Comparison of ENCODE assay signal across 27 cellular contexts in the genomic region with DNA sequence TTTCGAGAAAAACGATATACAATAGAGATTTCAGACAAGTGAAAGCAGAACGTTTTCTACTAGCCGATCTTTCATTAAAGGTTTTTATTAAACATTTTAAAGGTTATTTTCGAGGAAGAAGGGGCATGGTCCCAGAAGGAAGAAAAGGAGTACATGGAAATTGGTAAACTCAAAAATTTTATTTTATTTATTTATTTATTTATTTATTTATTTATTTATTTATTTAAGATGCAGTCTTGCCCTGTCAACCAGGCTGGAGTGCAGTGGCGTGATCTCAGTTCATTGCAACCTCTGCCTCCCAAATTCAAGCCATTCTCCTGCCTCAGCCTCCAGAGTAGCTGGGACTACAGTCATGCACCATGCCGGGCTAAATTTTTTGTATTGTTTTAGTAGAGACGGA.
"Had no signal": no experiment of that assay in that cellular context is flagged by ENCODE, and none has a peak within 500 bp of the region (broad histone marks: within the 10 kb centered on the region; RNA-seq: fewer than 3 reads in every experiment).

No MANE protein-coding gene starts in this region.

- ATAC-seq: stimulated activated effector memory CD8-positive, alpha-beta T cell treated with anti-CD3 and anti-CD28 coated beads, Interleukin-12 subunit alpha, Interleukin-12 subunit beta, amount 100 ng/mL, for 72 hours; stimulated activated memory B cell treated with anti-CD40 and anti-IgM and Interleukin-4, amounts not matched to agents 10 μg/mL and 1 μg/mL and 100 μg/mL, for 72 hours; stimulated activated naive B cell treated with anti-CD40 and anti-IgM and Interleukin-4, amounts not matched to agents 10 μg/mL and 1 μg/mL and 100 μg/mL, for 72 hours; stimulated activated naive CD8-positive, alpha-beta T cell treated with anti-CD3 and anti-CD28 coated beads, Interleukin-15, amount 100 ng/mL, for 72 hours; stimulated activated naive CD8-positive, alpha-beta T cell treated with anti-CD3 and anti-CD28 coated beads, Interleukin-15, Interleukin-2, amounts not matched to agents 100 U/mL and 50 U/mL, for 24 hours; upper lobe of right lung had no signal

- H3K27ac ChIP-seq: stomach, suprapubic skin, testis, thoracic aorta, thyroid gland, tibial artery, tibial nerve, transverse colon, upper lobe of left lung, upper lobe of right lung, uterus, vagina had no signal

- FAIRE-seq: urothelium cell line had no signal

- H3K4me1 ChIP-seq: stomach, suprapubic skin, testis, thyroid gland, tibial artery, tibial nerve, transverse colon, upper lobe of left lung, upper lobe of right lung, uterus, vagina had no signal

- DNase-seq: stimulated activated CD4-positive, alpha-beta T cell treated with anti-CD3 and anti-CD28 coated beads, Interleukin-2, amount 100 ng/mL, for 48 hours; stimulated activated CD4-positive, alpha-beta T cell treated with anti-CD3 and anti-CD28 coated beads, Interleukin-4, amount 100 ng/mL, for 1 hour; stimulated activated CD4-positive, alpha-beta T cell treated with anti-CD3 and anti-CD28 coated beads, Interleukin-4, amount 100 ng/mL, for 24 hours; stimulated activated CD4-positive, alpha-beta T cell treated with anti-CD3 and anti-CD28 coated beads, Interleukin-4, amount 100 ng/mL, for 4 hours; stimulated activated CD8-positive, alpha-beta memory T cell treated with anti-CD3 and anti-CD28 coated beads, Interleukin-4, amount 100 ng/mL, for 48 hours; stimulated activated naive B cell treated with anti-CD40 and anti-IgM and Interleukin-4, amounts not matched to agents 10 μg/mL and 1 μg/mL and 100 μg/mL, for 72 hours; stimulated activated naive CD4-positive, alpha-beta T cell; stimulated activated naive CD4-positive, alpha-beta T cell treated with Interleukin-2 at 50 U/mL for 16 hours; stimulated activated naive CD8-positive, alpha-beta T cell treated with anti-CD3 and anti-CD28 coated beads, Interleukin-15, amount 100 ng/mL, for 72 hours; stimulated activated naive CD8-positive, alpha-beta T cell treated with anti-CD3 and anti-CD28 coated beads, Interleukin-15, Interleukin-2, amounts not matched to agents 100 U/mL and 50 U/mL, for 24 hours; stomach; substantia nigra; testis; thyroid gland; tibial artery; transverse colon; trophoblast cell; upper lobe of left lung; upper lobe of right lung; uterus had no signal

- H3K36me3 ChIP-seq: suprapubic skin, thoracic aorta, thyroid gland, tibial nerve, transverse colon, upper lobe of left lung, upper lobe of right lung, uterus, vagina had no signal

- H3K4me3 ChIP-seq: stomach, suprapubic skin, testis, thoracic aorta, thyroid gland, tibial artery, tibial nerve, transverse colon, upper lobe of left lung, upper lobe of right lung, uterus, vagina had no signal

- H3K9me3 ChIP-seq: stomach, suprapubic skin, testis, thoracic aorta, thyroid gland, tibial artery, transverse colon, upper lobe of left lung, upper lobe of right lung, uterus, vagina had no signal
